ENCODE assay signal across 8 cellular contexts in the genomic region with DNA sequence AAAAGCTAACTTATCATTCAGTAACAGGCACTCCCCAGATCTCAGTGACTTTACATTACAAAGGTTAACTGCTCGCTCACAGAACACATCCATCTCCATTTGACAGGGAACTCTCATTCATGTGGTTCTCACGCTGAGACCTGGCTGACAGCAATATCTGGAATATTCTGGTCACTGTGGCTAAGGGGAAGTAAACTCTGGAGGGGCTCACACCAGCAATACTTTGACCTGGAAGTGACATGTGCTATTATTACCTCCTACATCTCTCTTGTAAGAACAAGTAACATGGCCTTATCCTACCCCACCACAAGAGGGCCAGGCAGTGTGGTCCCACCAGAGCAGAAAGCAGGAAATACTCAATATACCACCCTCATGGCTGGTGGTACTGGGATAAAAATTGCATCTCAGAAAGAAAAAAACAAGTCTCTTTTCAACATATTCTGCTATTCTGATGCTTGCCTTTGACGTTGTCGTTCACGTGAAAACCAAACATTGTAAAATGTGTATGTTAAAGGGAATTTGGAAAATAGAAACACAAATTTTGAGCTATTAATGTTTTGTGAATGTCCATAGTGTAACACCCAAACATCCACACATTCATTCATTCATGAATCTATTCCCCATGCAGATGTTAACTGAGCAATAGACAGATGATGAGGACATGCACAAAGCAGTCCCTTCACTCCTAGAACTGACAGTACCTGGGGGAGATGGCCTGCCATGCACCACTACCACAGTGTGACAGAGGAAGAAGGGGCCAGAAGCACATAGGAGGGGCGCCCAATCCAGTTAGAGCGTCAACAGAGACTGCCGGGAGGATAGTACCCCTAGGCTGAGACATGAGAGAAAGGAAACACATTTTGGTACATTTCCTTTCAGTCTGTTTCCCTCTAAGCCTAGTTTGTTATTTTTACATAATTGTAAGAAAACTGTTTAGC.
A peak's percentile ranks its signal among the peaks of the same experiment; 100 is the strongest.
DNase-seq lines count a peak whose midpoint lies in the region; ATAC-seq, FAIRE-seq and TF ChIP-seq lines count a peak whose summit lies in the region.

No MANE protein-coding gene starts in this region.

- H3K36me3 ChIP-seq in effector memory CD4-positive, alpha-beta T cell (ENCODE audit: control insufficient read depth, insufficient read depth, low read length) = no peaks in the 10 kb centered on the region
- no peaks in the 10 kb centered on the region for H3K36me3 ChIP-seq in pancreas

- no peak for FAIRE-seq in pancreas (lab: Jason Lieb, UNC)

- WGBS in pancreas, 2 donors = 15 to 22% methylated on average over 8 of the region's 8 CpGs

- no peaks in the 10 kb centered on the region for H3K4me1 ChIP-seq in effector memory CD4-positive, alpha-beta T cell (ENCODE audit: control insufficient read depth, insufficient read depth, low read length, poor library complexity, severe bottlenecking)
- H3K4me1 ChIP-seq in pancreas = no peaks in the 10 kb centered on the region

- TF ChIP-seq CTCF in 22Rv1 (IDR thresholded peaks at IDR 0.05) = peak; percentile 85
- peak; percentile 68 for TF ChIP-seq CTCF in GM12865 (IDR thresholded peaks at IDR 0.05; ENCODE audit: insufficient read depth, low read depth, low read length, missing control alignments)
- TF ChIP-seq CTCF in pancreas (IDR thresholded peaks at IDR 0.05) = peak in 2 of 4 donors; percentile 24 to 28

- H3K4me3 ChIP-seq in GM12865 (ENCODE audit: low read depth, low read length) (no peak overlapping the region), pancreas (no peak overlapping the region)
- H3K4me3 ChIP-seq in effector memory CD4-positive, alpha-beta T cell (ENCODE audit: insufficient read depth, low read depth, low read length, poor library complexity, severe bottlenecking) = no peak overlapping the region

- intact Hi-C loops in pancreas (cut with DNase I) = loop anchor here in 1 of 3 donors (10.0 kb wide), 1 partner anchor 243 kb away; no protein-coding TSS in a partner anchor

- no peaks in the 10 kb centered on the region for H3K9me3 ChIP-seq in effector memory CD4-positive, alpha-beta T cell (ENCODE audit: control insufficient read depth, low read length)
- no peaks in the 10 kb centered on the region for H3K9me3 ChIP-seq in pancreas

- peak; percentile 83 for DNase-seq in GM12865 (ENCODE audit: low read depth)
- peak; percentile 60 for DNase-seq in NCI-H2227 (lab: John Stamatoyannopoulos, UW; ENCODE audit: unreplicated experiment)
- DNase-seq in activated CD4-positive, CD25-positive, alpha-beta regulatory T cell treated with anti-CD3 and anti-CD28 coated beads, Interleukin-2, amount 50 U/mL, for 72 hours = peak; percentile 36
- peak; percentile 1 to 9 (median 6) for DNase-seq in effector memory CD4-positive, alpha-beta T cell
- peak in 3 of 6 donors; percentile 7 to 24 (median 15) for DNase-seq in pancreas

- no peak overlapping the region for H3K27ac ChIP-seq in 22Rv1
- H3K27ac ChIP-seq in effector memory CD4-positive, alpha-beta T cell (ENCODE audit: insufficient read depth, low read length, poor library complexity, severe bottlenecking) = no peak overlapping the region
- no peak overlapping the region for H3K27ac ChIP-seq in pancreas

- peak; percentile 81 for ATAC-seq in HG02884 (IDR thresholded peaks at IDR 0.05; ENCODE audit: unreplicated experiment)
- peak in 3 of 4 donors; percentile 63 to 72 (median 68) for ATAC-seq in pancreas
- ATAC-seq in HG03196 (IDR thresholded peaks at IDR 0.05; ENCODE audit: unreplicated experiment) = no peak

- no peaks in the 10 kb centered on the region for H3K27me3 ChIP-seq in effector memory CD4-positive, alpha-beta T cell (replicated peaks; ENCODE audit: control insufficient read depth, insufficient read depth, low read length, poor library complexity, severe bottlenecking)
- peaks cover 0 to 8% (median 3%) of the 10 kb centered on the region in 4 donors for H3K27me3 ChIP-seq in pancreas
